ENCODE assay signal across 25 cellular contexts in the genomic region with DNA sequence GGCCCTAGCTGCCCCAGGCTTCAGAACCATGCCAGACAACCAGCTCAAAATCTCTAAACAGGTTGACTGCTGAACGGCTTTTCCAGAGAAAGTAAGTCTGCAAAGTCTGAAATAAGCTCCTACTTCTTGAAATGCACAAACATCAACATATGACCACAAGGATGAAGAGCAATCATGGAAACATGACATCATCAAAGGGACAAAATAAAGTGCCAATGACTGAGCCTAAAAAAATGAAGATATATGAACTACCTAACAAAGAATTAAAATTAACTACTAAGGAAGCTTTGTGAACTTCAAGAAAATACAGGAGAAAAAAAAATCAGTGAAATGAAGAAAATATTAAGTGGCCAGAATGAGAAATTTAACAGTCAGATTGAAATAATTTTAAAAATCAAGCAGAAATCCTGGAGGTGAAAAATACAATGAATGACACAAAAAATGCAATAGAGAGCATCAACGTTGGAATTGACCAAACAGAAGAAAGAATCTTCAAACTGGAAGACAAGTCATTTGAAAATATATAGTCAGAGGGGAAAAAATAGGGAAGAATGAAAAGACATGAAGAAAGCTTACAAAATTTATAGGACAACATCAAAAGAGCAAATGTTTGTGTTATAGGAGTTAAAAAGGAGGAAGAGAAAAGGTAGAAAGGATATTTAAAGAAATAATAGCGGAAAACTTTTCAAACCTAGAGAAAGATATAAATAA.
"Had no signal": no experiment of that assay in that cellular context is flagged by ENCODE, and none has a peak within 500 bp of the region (broad histone marks: within the 10 kb centered on the region; RNA-seq: fewer than 3 reads in every experiment).

No MANE protein-coding gene starts in this region.

- H3K27ac ChIP-seq: left ventricle myocardium inferior, ovary, sigmoid colon, spleen, testis, thyroid gland, transverse colon, upper lobe of left lung, vagina had no signal

- H3K9me3 ChIP-seq: ovary, testis, thyroid gland had no signal

- FAIRE-seq: small intestine had no signal

- H3K4me3 ChIP-seq: left ventricle myocardium inferior, lung, mucosa of descending colon, ovary, sigmoid colon, spleen, testis, thyroid gland, transverse colon, upper lobe of left lung, vagina had no signal

- H3K36me3 ChIP-seq: left ventricle myocardium inferior, ovary, sigmoid colon, spleen, thyroid gland, transverse colon, upper lobe of left lung, vagina had no signal

- ATAC-seq: mucosa of descending colon; naive thymus-derived CD4-positive, alpha-beta T cell; natural killer cell treated with Interleukin-12 subunit alpha and Interleukin-12 subunit beta and Interleukin-15 and Interleukin-18, amount 100 ng/mL, for 72 hours; right cardiac atrium; stimulated activated memory B cell treated with anti-CD40 and anti-IgM and Interleukin-4, amounts not matched to agents 10 μg/mL and 1 μg/mL and 100 μg/mL, for 72 hours; stimulated activated naive CD8-positive, alpha-beta T cell treated with anti-CD3 and anti-CD28 coated beads, Interleukin-15, amount 100 ng/mL, for 72 hours had no signal

- H3K27me3 ChIP-seq: ovary, sigmoid colon, spleen, testis, thyroid gland, transverse colon, upper lobe of left lung, vagina had no signal

- H3K4me1 ChIP-seq: left ventricle myocardium inferior, sigmoid colon, spleen, testis, thyroid gland, transverse colon, upper lobe of left lung, vagina had no signal

- DNase-seq: hypothalamus; immature natural killer cell; left ventricle myocardium inferior; mesendoderm; midbrain; mucosa of descending colon; naive thymus-derived CD4-positive, alpha-beta T cell; ovary; retina; right cardiac atrium; sigmoid colon; small intestine; spleen; stimulated activated CD4-positive, alpha-beta T cell treated with anti-CD3 and anti-CD28 coated beads, Interleukin-4, amount 100 ng/mL, for 4 hours; stimulated activated CD8-positive, alpha-beta memory T cell treated with anti-CD3 and anti-CD28 coated beads, Interleukin-4, amount 100 ng/mL, for 48 hours; stimulated activated naive CD4-positive, alpha-beta T cell treated with Interleukin-2 at 50 U/mL for 16 hours; stimulated activated naive CD8-positive, alpha-beta T cell treated with anti-CD3 and anti-CD28 coated beads, Interleukin-15, amount 100 ng/mL, for 72 hours; testis; thyroid gland; transverse colon; upper lobe of left lung had no signal
